Comparison of ENCODE assay signal across 9 cellular contexts in the genomic region with DNA sequence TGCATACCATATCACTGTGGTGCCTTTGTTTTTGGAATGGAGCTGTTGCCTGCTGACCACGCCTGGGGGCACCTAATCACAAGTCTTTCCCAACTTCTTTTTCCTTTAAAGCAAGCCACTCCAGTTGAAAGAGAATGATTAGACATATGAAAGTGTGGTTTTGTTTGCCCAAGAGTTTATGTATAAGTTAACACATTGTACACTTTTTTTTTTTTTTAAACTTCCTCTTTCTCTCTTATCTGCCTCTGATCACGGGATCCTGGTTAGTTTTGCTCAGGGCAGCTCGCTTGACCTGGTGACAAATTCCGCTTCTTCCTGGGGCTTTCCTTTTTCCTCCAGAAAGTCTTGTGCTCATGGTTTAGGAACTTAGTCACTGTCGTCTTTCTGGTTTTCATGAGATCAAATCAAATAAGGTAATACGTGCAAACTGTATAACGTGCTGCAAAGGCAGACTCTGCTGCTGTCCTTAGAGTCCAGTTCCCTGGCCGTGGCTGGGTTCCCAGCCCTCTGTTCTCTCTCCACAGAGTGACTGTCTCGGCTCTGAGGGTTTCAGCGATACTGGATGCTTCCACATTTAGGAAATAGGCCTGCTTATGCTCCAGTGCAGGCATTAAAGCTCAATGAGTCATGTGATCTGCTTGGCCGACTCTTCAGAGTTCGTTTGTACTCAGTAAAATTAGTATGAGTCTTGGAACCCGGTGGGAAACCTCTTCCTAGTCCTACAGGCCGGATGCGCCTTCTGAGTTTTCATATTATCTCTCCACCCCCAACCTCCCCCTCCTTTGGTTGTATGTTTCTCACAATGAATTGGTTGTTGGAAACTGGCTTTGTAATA. TPM values are rescaled to one million over a fixed set of nuclear protein-coding genes. Genes with fewer than 3 reads are reported as not detected.
DNase-seq lines count a peak whose midpoint lies in the region; ATAC-seq, FAIRE-seq and TF ChIP-seq lines count a peak whose summit lies in the region.
"Had no signal": no experiment of that assay in that cellular context is flagged by ENCODE, and none has a peak within 500 bp of the region (broad histone marks: within the 10 kb centered on the region; RNA-seq: fewer than 3 reads in every experiment).

No MANE protein-coding gene starts in this region.

- intact Hi-C loops in right lobe of liver (cut with DNase I), result no loop called here

- peak overlapping the region; percentile 88 to 93 for H3K27ac Mint-ChIP-seq in T-cell
- H3K27ac Mint-ChIP-seq in stimulated activated naive CD8-positive, alpha-beta T cell treated with anti-CD3 and anti-CD28 coated beads, Interleukin-15, amount 100 ng/mL, for 72 hours, result peak overlapping the region; percentile 91 to 97

- no peaks in the 10 kb centered on the region for H3K27me3 Mint-ChIP-seq in T-cell
- no peaks in the 10 kb centered on the region for H3K27me3 Mint-ChIP-seq in stimulated activated naive CD8-positive, alpha-beta T cell treated with anti-CD3 and anti-CD28 coated beads, Interleukin-15, amount 100 ng/mL, for 72 hours

- DNase-seq in CD1c-positive myeloid dendritic cell (ENCODE audit: extremely low spot score) (peak; percentile 94), T-cell (peak in 2 of 34 experiments; percentile 15 to 32), right lobe of liver (peak in 2 of 3 donors; percentile 66 to 69), T-helper 9 cell (no peak)
- DNase-seq in stimulated activated naive CD8-positive, alpha-beta T cell treated with anti-CD3 and anti-CD28 coated beads, Interleukin-15, amount 100 ng/mL, for 72 hours, result peak in 1 of 2 donors; percentile 29

- peak overlapping the region in 2 of 3 donors; percentile 8 to 25 for H3K4me3 ChIP-seq in right lobe of liver

- no peaks in the 10 kb centered on the region for H3K36me3 ChIP-seq in right lobe of liver

- H3K27me3 ChIP-seq in right lobe of liver, result no peaks in the 10 kb centered on the region

- H3K36me3 Mint-ChIP-seq in T-cell, result peaks cover 14% of the 10 kb centered on the region

- WGBS in right lobe of liver (ENCODE audit: insufficient coverage, low coverage, low lambda C conversion rate, missing lambda C conversion rate), result 8% methylated on average over 13 of the region's 15 CpGs

- POLR2A ChIA-PET in T-cell (lab: Charles Lee), result interaction anchor here in 1 of 2 donors (1.9 kb wide), 1 partner anchor 9 kb away, joined by 4 read pairs; no protein-coding TSS in a partner anchor

- H3K4me3 Mint-ChIP-seq in T-cell, result peak overlapping the region; percentile 75 to 90 (median 81)
- peak overlapping the region; percentile 70 to 77 for H3K4me3 Mint-ChIP-seq in stimulated activated naive CD8-positive, alpha-beta T cell treated with anti-CD3 and anti-CD28 coated beads, Interleukin-15, amount 100 ng/mL, for 72 hours

- CTCF ChIA-PET in T-cell (lab: Charles Lee), result interaction anchor here in 1 of 2 donors (0.6 kb wide), 1 partner anchor 16 kb away, joined by 4 read pairs; no protein-coding TSS in a partner anchor

- TF ChIP-seq CTCF in right lobe of liver (IDR thresholded peaks at IDR 0.05), result no peak

- FAIRE-seq in colon (lab: Jason Lieb, UNC), result peak; percentile 18
- FAIRE-seq: TTC549 had no signal

- H3K4me1 Mint-ChIP-seq in T-cell, result peaks cover 72 to 85% (median 82%) of the 10 kb centered on the region in 3 donors
- peaks cover 46% of the 10 kb centered on the region for H3K4me1 Mint-ChIP-seq in stimulated activated naive CD8-positive, alpha-beta T cell treated with anti-CD3 and anti-CD28 coated beads, Interleukin-15, amount 100 ng/mL, for 72 hours

- H3K9me3 Mint-ChIP-seq in T-cell, result no peaks in the 10 kb centered on the region
- peaks cover 0 to 2% of the 10 kb centered on the region in 2 donors for H3K9me3 Mint-ChIP-seq in stimulated activated naive CD8-positive, alpha-beta T cell treated with anti-CD3 and anti-CD28 coated beads, Interleukin-15, amount 100 ng/mL, for 72 hours

- H3K9me3 ChIP-seq in right lobe of liver, result no peaks in the 10 kb centered on the region

- peak overlapping the region; percentile 28 to 75 (median 52) for H3K27ac ChIP-seq in right lobe of liver

- ATAC-seq in GM19372 (IDR thresholded peaks at IDR 0.05; ENCODE audit: low read depth, unreplicated experiment), result peak; percentile 44
- ATAC-seq in HG03457 (IDR thresholded peaks at IDR 0.05; ENCODE audit: unreplicated experiment), result peak; percentile 40
- ATAC-seq in T-cell (replicated peaks in 1 of 4), result peak; percentile 50 to 69 (median 66)
- peak; percentile 87 to 94 (median 90) for ATAC-seq in right lobe of liver
- peak; percentile 91 for ATAC-seq in stimulated activated naive CD8-positive, alpha-beta T cell treated with anti-CD3 and anti-CD28 coated beads, Interleukin-15, amount 100 ng/mL, for 72 hours

- TF ChIP-seq POLR2A in right lobe of liver (IDR thresholded peaks at IDR 0.05), result peak; percentile 40

- H3K4me1 ChIP-seq in right lobe of liver, result peaks cover 0 to 5% (median 0%) of the 10 kb centered on the region in 4 donors

RNA-seq across cellular contexts. Expression of gene RASSF3, which starts 15.2 kb away (rescaled TPM):
- total RNA-seq in T-cell, result 100 to 1,000 TPM; 113 to 167 (median 149) TPM
- total RNA-seq in right lobe of liver, result 10 to 100 TPM in 3 of 6 experiments, 1 to 10 TPM in 3; 5.8 to 27.3 (median 10.6) TPM

Comparison
In these comparisons a context has a peak if more than half of its experiments do, and no peak if none do; other contexts are left out.
1. ATAC-seq: peak in every context shown above with its lines; median percentile 91 in stimulated activated naive CD8-positive, alpha-beta T cell treated with anti-CD3 and anti-CD28 coated beads, Interleukin-15, amount 100 ng/mL, for 72 hours; 90 in right lobe of liver; 66 in T-cell; 44 in GM19372; 40 in HG03457.
2. RNA of gene RASSF3, which starts 15.2 kb away (total RNA-seq): 113 to 167 TPM in T-cell; 5.8 to 27.3 TPM in right lobe of liver; every median in the first group is over 4 times any median in the second.